Comparison of ENCODE assay signal across 18 cellular contexts in the genomic region with DNA sequence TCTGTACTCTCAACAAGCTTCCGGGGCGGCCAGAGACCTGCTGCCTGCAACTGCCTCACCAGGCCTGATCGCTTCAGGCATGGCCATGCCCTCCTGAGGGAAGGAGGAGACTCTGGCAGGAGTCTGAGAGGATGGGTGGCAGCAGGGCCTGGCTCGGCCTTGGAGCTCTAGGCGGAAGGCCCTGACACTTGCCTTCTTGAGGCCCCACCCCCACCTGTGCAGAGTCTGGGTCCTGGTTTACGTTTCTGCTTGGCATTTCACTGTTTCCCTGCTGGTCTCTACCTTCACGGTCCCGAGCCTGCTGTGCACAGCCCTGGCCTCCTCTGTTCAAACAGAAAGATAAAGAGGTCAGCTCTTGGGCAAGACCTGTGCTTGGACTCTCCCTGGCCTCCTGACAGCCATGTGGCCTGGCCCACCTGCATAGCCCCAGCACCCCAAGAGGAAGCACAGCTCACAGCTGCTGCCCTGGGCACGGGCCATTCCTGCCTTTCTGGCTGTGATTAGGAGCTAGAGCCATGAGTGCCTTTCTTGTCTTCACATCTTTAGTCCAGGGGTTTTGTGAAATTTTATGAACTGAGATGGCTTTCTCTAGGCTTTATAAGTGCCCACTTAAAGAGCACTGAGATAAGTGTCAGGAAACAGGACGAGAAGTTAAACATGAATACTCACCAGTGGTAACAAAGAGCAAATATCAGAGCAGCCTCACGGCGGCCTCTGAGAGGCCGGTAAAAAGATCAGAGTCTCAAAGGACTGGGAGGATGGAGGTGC. TPM values are rescaled to one million over a fixed set of nuclear protein-coding genes. Genes with fewer than 3 reads are reported as not detected.
DNase-seq lines count a peak whose midpoint lies in the region; ATAC-seq and TF ChIP-seq lines count a peak whose summit lies in the region.
"Had no signal": no experiment of that assay in that cellular context is flagged by ENCODE, and none has a peak within 500 bp of the region (broad histone marks: within the 10 kb centered on the region; RNA-seq: fewer than 3 reads in every experiment).

No MANE protein-coding gene starts in this region.

- H3F3A ChIP-seq in neural progenitor cell (ENCODE audit: low read depth), result no peaks in the 10 kb centered on the region

- no peak overlapping the region for H2AK5ac ChIP-seq in mesendoderm (ENCODE audit: low read length)

- ATAC-seq in activated T-cell treated with anti-CD3 and anti-CD28 coated beads, Interleukin-2, amount 50 U/mL, for 72 hours (replicated peaks in 1 of 2), result no peak
- no peak for ATAC-seq in T-cell (replicated peaks in 1 of 4)

- H4K8ac ChIP-seq in mesendoderm (ENCODE audit: low read depth, low read length), result no peak overlapping the region

- no peaks in the 10 kb centered on the region for H3K79me2 ChIP-seq in neural progenitor cell (ENCODE audit: low read depth)
- H3K79me2 ChIP-seq in mesendoderm (ENCODE audit: control insufficient read depth, insufficient read depth, low read length), result no peaks in the 10 kb centered on the region

- peaks cover 3% of the 10 kb centered on the region for H4K20me1 ChIP-seq in neural progenitor cell (ENCODE audit: low read depth)

- H3K79me1 ChIP-seq in mesendoderm (ENCODE audit: low read length), result no peaks in the 10 kb centered on the region

- H3K9me3 ChIP-seq in neural progenitor cell (ENCODE audit: low read depth) (no peaks in the 10 kb centered on the region), vagina (no peaks in the 10 kb centered on the region)
- H3K9me3 ChIP-seq: thoracic aorta had no signal

- WGBS in mesendoderm (ENCODE audit: extremely low coverage, insufficient coverage, low lambda C conversion rate), result no CpG with 5 or more reads among the region's 13 CpGs

- no peak overlapping the region for H3K27ac ChIP-seq in neural progenitor cell
- H3K27ac ChIP-seq in vagina, result peak overlapping the region; percentile 13
- no peak overlapping the region for H3K27ac ChIP-seq in mesendoderm (ENCODE audit: low read depth, low read length)
- H3K27ac ChIP-seq: thoracic aorta had no signal

- H3K56ac ChIP-seq in mesendoderm (ENCODE audit: low read length), result no peak overlapping the region

- H3K9me3 Mint-ChIP-seq in activated T-cell treated with anti-CD3 and anti-CD28 coated beads, Interleukin-2, amount 50 U/mL, for 24 hours, result no peaks in the 10 kb centered on the region
- no peaks in the 10 kb centered on the region for H3K9me3 Mint-ChIP-seq in activated T-cell treated with anti-CD3 and anti-CD28 coated beads, Interleukin-2, amount 50 U/mL, for 72 hours
- H3K9me3 Mint-ChIP-seq in endothelial cell (ENCODE audit: unreplicated experiment) (no peaks in the 10 kb centered on the region), neural progenitor cell (no peaks in the 10 kb centered on the region), T-cell (no peaks in the 10 kb centered on the region)
- H3K9me3 Mint-ChIP-seq: activated CD4-positive, alpha-beta memory T cell treated with anti-CD3 and anti-CD28 coated beads for 36 hours; CD4-positive, CD25-positive, alpha-beta regulatory T cell had no signal

- TF ChIP-seq CTCF in endothelial cell (IDR thresholded peaks at IDR 0.05; ENCODE audit: unreplicated experiment) (no peak), neural progenitor cell (IDR thresholded peaks at IDR 0.05) (no peak), vagina (IDR thresholded peaks at IDR 0.05) (no peak)

- no peak for DNase-seq in activated T-cell treated with anti-CD3 and anti-CD28 coated beads, Interleukin-2, amount 50 U/mL, for 24 hours
- no peak for DNase-seq in activated T-cell treated with anti-CD3 and anti-CD28 coated beads, Interleukin-2, amount 50 U/mL, for 72 hours
- DNase-seq in endothelial cell (ENCODE audit: low spot score), result no peak
- DNase-seq in neural progenitor cell (ENCODE audit: low spot score), result no peak
- DNase-seq in vagina (ENCODE audit: extremely low spot score in 2 of 2), result no peak
- no peak for DNase-seq in effector CD4-positive, alpha-beta T cell
- no peak for DNase-seq in mesendoderm
- DNase-seq in T-cell, result no peak
- DNase-seq: activated CD4-positive, alpha-beta memory T cell treated with anti-CD3 and anti-CD28 coated beads for 36 hours; activated T-cell treated with anti-CD3 and anti-CD28 coated beads, Interleukin-2, amount 50 U/mL, for 48 hours; CD4-positive, CD25-positive, alpha-beta regulatory T cell; NCI-H1436; NCI-H226; NK-92 treated with Interleukin-12 subunit alpha and Interleukin-12 subunit beta, amount 100 ng/mL, for 24 hours; nucleus accumbens; stimulated activated CD4-positive, alpha-beta T cell treated with anti-CD3 and anti-CD28 coated beads, Interleukin-2, amount 100 ng/mL, for 48 hours; SW 1271 had no signal

- intact Hi-C loops in vagina (cut with DNase I), result no loop called here

- peaks cover 2% of the 10 kb centered on the region for H3K4me1 Mint-ChIP-seq in activated T-cell treated with anti-CD3 and anti-CD28 coated beads, Interleukin-2, amount 50 U/mL, for 24 hours (ENCODE audit: low read depth)
- H3K4me1 Mint-ChIP-seq in activated T-cell treated with anti-CD3 and anti-CD28 coated beads, Interleukin-2, amount 50 U/mL, for 72 hours (ENCODE audit: low read depth), result no peaks in the 10 kb centered on the region
- H3K4me1 Mint-ChIP-seq in endothelial cell (ENCODE audit: unreplicated experiment) (peaks cover 70% of the 10 kb centered on the region), neural progenitor cell (peaks cover 62% of the 10 kb centered on the region), T-cell (no peaks in the 10 kb centered on the region)
- H3K4me1 Mint-ChIP-seq: CD4-positive, CD25-positive, alpha-beta regulatory T cell had no signal

- H3K4me3 Mint-ChIP-seq in activated T-cell treated with anti-CD3 and anti-CD28 coated beads, Interleukin-2, amount 50 U/mL, for 24 hours, result no peak overlapping the region
- H3K4me3 Mint-ChIP-seq in activated T-cell treated with anti-CD3 and anti-CD28 coated beads, Interleukin-2, amount 50 U/mL, for 72 hours, result no peak overlapping the region
- H3K4me3 Mint-ChIP-seq in endothelial cell (ENCODE audit: unreplicated experiment), result no peak overlapping the region
- no peak overlapping the region for H3K4me3 Mint-ChIP-seq in neural progenitor cell
- no peak overlapping the region for H3K4me3 Mint-ChIP-seq in T-cell
- H3K4me3 Mint-ChIP-seq: activated CD4-positive, alpha-beta memory T cell treated with anti-CD3 and anti-CD28 coated beads for 36 hours; CD4-positive, CD25-positive, alpha-beta regulatory T cell had no signal

- no peak overlapping the region for H3K4me3 ChIP-seq in neural progenitor cell
- H3K4me3 ChIP-seq in vagina, result no peak overlapping the region
- no peak overlapping the region for H3K4me3 ChIP-seq in mesendoderm (ENCODE audit: low read length)
- H3K4me3 ChIP-seq: thoracic aorta had no signal

- H3K27me3 Mint-ChIP-seq in activated T-cell treated with anti-CD3 and anti-CD28 coated beads, Interleukin-2, amount 50 U/mL, for 24 hours, result no peaks in the 10 kb centered on the region
- H3K27me3 Mint-ChIP-seq in activated T-cell treated with anti-CD3 and anti-CD28 coated beads, Interleukin-2, amount 50 U/mL, for 72 hours (ENCODE audit: low read depth), result no peaks in the 10 kb centered on the region
- H3K27me3 Mint-ChIP-seq in endothelial cell (ENCODE audit: unreplicated experiment), result peaks cover 5% of the 10 kb centered on the region
- H3K27me3 Mint-ChIP-seq in neural progenitor cell (ENCODE audit: insufficient read depth, low read depth), result peaks cover 7% of the 10 kb centered on the region
- H3K27me3 Mint-ChIP-seq in T-cell, result no peaks in the 10 kb centered on the region
- H3K27me3 Mint-ChIP-seq: activated CD4-positive, alpha-beta memory T cell treated with anti-CD3 and anti-CD28 coated beads for 36 hours; CD4-positive, CD25-positive, alpha-beta regulatory T cell had no signal

- H3K4me1 ChIP-seq in neural progenitor cell, result peaks cover 31% of the 10 kb centered on the region
- H3K4me1 ChIP-seq in vagina, result peaks cover 55% of the 10 kb centered on the region
- peaks cover 4% of the 10 kb centered on the region for H3K4me1 ChIP-seq in mesendoderm (ENCODE audit: control insufficient read depth, low read depth, low read length)

- H3K18ac ChIP-seq in mesendoderm (ENCODE audit: low read length), result no peak overlapping the region

- H2BK15ac ChIP-seq in mesendoderm (replicated peaks; ENCODE audit: low read depth), result no peak overlapping the region

- no peak overlapping the region for H3K9ac ChIP-seq in neural progenitor cell
- H3K9ac ChIP-seq in mesendoderm (ENCODE audit: low read length), result no peak overlapping the region

- POLR2A ChIA-PET in T-cell (lab: Charles Lee), result no interaction called here

- no peak overlapping the region for H3K4me2 ChIP-seq in neural progenitor cell
- H3K4me2 ChIP-seq in mesendoderm (ENCODE audit: low read length), result no peak overlapping the region

- H3K36me3 Mint-ChIP-seq in activated T-cell treated with anti-CD3 and anti-CD28 coated beads, Interleukin-2, amount 50 U/mL, for 24 hours (ENCODE audit: low read depth), result peaks cover 38% of the 10 kb centered on the region
- H3K36me3 Mint-ChIP-seq in activated T-cell treated with anti-CD3 and anti-CD28 coated beads, Interleukin-2, amount 50 U/mL, for 72 hours (ENCODE audit: insufficient read depth in 2 of 2), result peaks cover 2% of the 10 kb centered on the region in 2 donors
- H3K36me3 Mint-ChIP-seq in endothelial cell (ENCODE audit: low read depth, unreplicated experiment) (no peaks in the 10 kb centered on the region), neural progenitor cell (peaks cover 4% of the 10 kb centered on the region), T-cell (peaks cover 4% of the 10 kb centered on the region)
- H3K36me3 Mint-ChIP-seq: activated CD4-positive, alpha-beta memory T cell treated with anti-CD3 and anti-CD28 coated beads for 36 hours had no signal

- no peak for TF ChIP-seq POLR2A in vagina (IDR thresholded peaks at IDR 0.05)

- H4K5ac ChIP-seq in mesendoderm (ENCODE audit: low read length), result no peak overlapping the region

- H3K4ac ChIP-seq in mesendoderm (ENCODE audit: low read depth, low read length), result no peak overlapping the region

- peak overlapping the region; percentile 17 for H3K27ac Mint-ChIP-seq in activated T-cell treated with anti-CD3 and anti-CD28 coated beads, Interleukin-2, amount 50 U/mL, for 24 hours
- no peak overlapping the region for H3K27ac Mint-ChIP-seq in activated T-cell treated with anti-CD3 and anti-CD28 coated beads, Interleukin-2, amount 50 U/mL, for 72 hours
- peak overlapping the region; percentile 25 for H3K27ac Mint-ChIP-seq in endothelial cell (ENCODE audit: unreplicated experiment)
- peak overlapping the region; percentile 47 for H3K27ac Mint-ChIP-seq in neural progenitor cell
- H3K27ac Mint-ChIP-seq in T-cell, result no peak overlapping the region
- H3K27ac Mint-ChIP-seq: activated CD4-positive, alpha-beta memory T cell treated with anti-CD3 and anti-CD28 coated beads for 36 hours; CD4-positive, CD25-positive, alpha-beta regulatory T cell had no signal

- H3K27me3 ChIP-seq in neural progenitor cell, result no peaks in the 10 kb centered on the region
- H3K27me3 ChIP-seq in vagina, result no peaks in the 10 kb centered on the region
- H3K27me3 ChIP-seq in mesendoderm (ENCODE audit: insufficient read depth, low read length, poor library complexity), result no peaks in the 10 kb centered on the region

- no peak overlapping the region for H3K23ac ChIP-seq in mesendoderm (ENCODE audit: low read length)

- no peak overlapping the region for H2BK120ac ChIP-seq in mesendoderm (ENCODE audit: low read depth, low read length)

- no peak overlapping the region for H2BK5ac ChIP-seq in mesendoderm (ENCODE audit: low read length)

- no peak overlapping the region for H2AFZ ChIP-seq in neural progenitor cell (replicated peaks)

- CTCF ChIA-PET in T-cell (lab: Charles Lee), result no interaction called here

- H3K36me3 ChIP-seq in neural progenitor cell (no peaks in the 10 kb centered on the region), vagina (no peaks in the 10 kb centered on the region), mesendoderm (ENCODE audit: control insufficient read depth, insufficient read depth, low read length) (no peaks in the 10 kb centered on the region)
- H3K36me3 ChIP-seq: thoracic aorta had no signal

RNA-seq across cellular contexts. Expression of a gene that starts 25.5 kb away (rescaled TPM):
- total RNA-seq in activated T-cell treated with anti-CD3 and anti-CD28 coated beads, Interleukin-2, amount 50 U/mL, for 72 hours, result 1 to 10 TPM; 5.5 to 8.5 TPM
- total RNA-seq in endothelial cell (ENCODE audit: unreplicated experiment) (82.6 TPM), neural progenitor cell (ENCODE audit: low replicate concordance) (6.2 and 22.1 TPM in 2 replicates), vagina (102 TPM), T-cell (1 to 10 TPM; 2.2 to 7.1 (median 5.1) TPM)
- polyA plus RNA-seq in mesendoderm (2013, experiment 1 of 2), result 43.1 TPM
- 46.9 TPM for polyA plus RNA-seq in mesendoderm (2013, experiment 2 of 2)
- polyA plus RNA-seq: CD4-positive, CD25-positive, alpha-beta regulatory T cell had no signal

Comparison
In these comparisons a context has a peak if more than half of its experiments do, and no peak if none do; other contexts are left out.
1. H3K27ac Mint-ChIP-seq: peak in activated T-cell treated with anti-CD3 and anti-CD28 coated beads, Interleukin-2, amount 50 U/mL, for 24 hours (single experiment), endothelial cell (single experiment) and neural progenitor cell (single experiment); none in activated T-cell treated with anti-CD3 and anti-CD28 coated beads, Interleukin-2, amount 50 U/mL, for 72 hours (single experiment) and T-cell (0 of 2).